Comparison of ENCODE assay signal across 8 cellular contexts in the genomic region with DNA sequence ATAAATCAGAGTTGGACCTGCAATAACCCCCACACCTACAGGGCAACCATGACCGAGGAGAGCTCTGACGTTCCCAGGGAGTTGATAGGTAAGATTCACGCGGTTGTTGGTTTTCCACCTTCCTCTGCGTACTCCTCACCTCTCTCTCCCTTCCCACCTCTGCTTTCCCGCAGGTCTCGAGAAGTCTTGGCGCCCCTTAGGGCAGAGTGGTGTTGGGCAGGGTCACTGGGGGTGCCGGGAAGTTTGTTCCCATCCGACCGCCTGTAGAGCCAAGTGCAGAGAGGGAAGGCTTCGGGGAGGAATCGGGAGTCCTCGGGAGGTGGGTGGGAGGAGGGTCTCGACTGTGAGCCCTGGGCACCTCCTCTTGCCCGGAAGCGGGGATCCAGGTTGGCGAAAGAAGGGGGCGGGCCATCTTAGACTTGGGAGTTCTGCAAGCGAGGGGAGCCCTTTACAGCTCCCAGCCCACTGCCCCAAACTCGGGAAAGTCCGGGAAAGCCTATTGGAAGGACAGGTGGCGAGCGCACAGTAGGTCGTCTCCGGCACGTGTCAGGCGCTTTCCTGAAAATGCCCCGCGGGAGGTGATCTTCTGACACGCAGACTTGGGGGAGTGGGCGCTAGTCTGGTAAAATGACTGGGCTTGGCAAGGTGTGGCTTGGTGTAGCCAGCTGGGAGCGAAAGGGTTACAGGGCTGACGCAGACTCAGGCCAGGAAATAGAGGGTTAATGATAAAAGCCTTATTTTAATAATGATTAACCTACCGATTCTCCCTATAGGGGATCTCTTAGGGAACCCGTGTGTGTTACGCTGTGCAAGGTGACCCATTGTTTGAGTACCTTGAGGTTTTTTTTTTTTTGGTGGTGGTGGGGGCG. TPM values are rescaled to one million over a fixed set of nuclear protein-coding genes. Genes with fewer than 3 reads are reported as not detected.
DNase-seq lines count a peak whose midpoint lies in the region; ATAC-seq and TF ChIP-seq lines count a peak whose summit lies in the region.

No MANE protein-coding gene starts in this region.

- CTCF ChIA-PET in WTC11 (lab: Charles Lee): interaction anchor here (0.6 to 3.4 kb wide), 29 partner anchors 10 to 713 kb away, joined by 3 to 41 read pairs (median 4); no protein-coding TSS in a partner anchor

- peak overlapping the region; percentile 89 for H3K4me3 ChIP-seq in effector memory CD4-positive, alpha-beta T cell (ENCODE audit: insufficient read depth, low read depth, low read length, poor library complexity, severe bottlenecking)
- H3K4me3 ChIP-seq in mucosa of stomach (ENCODE audit: low read length): peak overlapping the region; percentile 89

- H3K4me1 ChIP-seq in effector memory CD4-positive, alpha-beta T cell (ENCODE audit: control insufficient read depth, insufficient read depth, low read length, poor library complexity, severe bottlenecking): peaks cover 9% of the 10 kb centered on the region
- peaks cover 21% of the 10 kb centered on the region for H3K4me1 ChIP-seq in mucosa of stomach (ENCODE audit: control insufficient read depth, insufficient read depth, low read length)

- H3K9me3 Mint-ChIP-seq in WTC11: no peaks in the 10 kb centered on the region
- no peaks in the 10 kb centered on the region for H3K9me3 Mint-ChIP-seq in type B pancreatic cell

- TF ChIP-seq CTCF in WTC11 (IDR thresholded peaks at IDR 0.05) (no peak), type B pancreatic cell (conservative IDR thresholded peaks at IDR 0.05) (peak; percentile 23)

- no peaks in the 10 kb centered on the region for H3K9me3 ChIP-seq in effector memory CD4-positive, alpha-beta T cell (ENCODE audit: control insufficient read depth, low read length)
- H3K9me3 ChIP-seq in mucosa of stomach (ENCODE audit: control insufficient read depth, low read length): no peaks in the 10 kb centered on the region

- no peaks in the 10 kb centered on the region for H3K36me3 ChIP-seq in effector memory CD4-positive, alpha-beta T cell (ENCODE audit: control insufficient read depth, insufficient read depth, low read length)
- no peaks in the 10 kb centered on the region for H3K36me3 ChIP-seq in mucosa of stomach (ENCODE audit: control insufficient read depth, insufficient read depth, low read length)

- ATAC-seq in HG03135 (IDR thresholded peaks at IDR 0.05; ENCODE audit: unreplicated experiment): peak; percentile 39
- ATAC-seq in WTC11: peak; percentile 62
- no peak for ATAC-seq in GM18520 (IDR thresholded peaks at IDR 0.05; ENCODE audit: unreplicated experiment)
- no peak for ATAC-seq in HG03469 (IDR thresholded peaks at IDR 0.05; ENCODE audit: unreplicated experiment)

- H3K4me3 Mint-ChIP-seq in WTC11 (peak overlapping the region; percentile 93), type B pancreatic cell (peak overlapping the region; percentile 95)

- DNase-seq in ELF-1 (ENCODE audit: low read depth, low spot score) (peak; percentile 39), WTC11 (ENCODE audit: low spot score) (peak; percentile 78), type B pancreatic cell (ENCODE audit: extremely low spot score, unreplicated experiment) (no peak)
- DNase-seq in effector memory CD4-positive, alpha-beta T cell: no peak

- POLR2A ChIA-PET in WTC11 (lab: Charles Lee): interaction anchor here (0.7 to 1.7 kb wide), 7 partner anchors 8 to 212 kb away, joined by 3 to 5 read pairs (median 4); no protein-coding TSS in a partner anchor

- peak overlapping the region; percentile 93 for H3K9ac ChIP-seq in mucosa of stomach (ENCODE audit: low read length)

- H3K4me1 Mint-ChIP-seq in WTC11: peaks cover 44% of the 10 kb centered on the region
- peaks cover 22% of the 10 kb centered on the region for H3K4me1 Mint-ChIP-seq in type B pancreatic cell (ENCODE audit: unreplicated experiment)

- H3K27me3 Mint-ChIP-seq in WTC11 (ENCODE audit: low read depth) (no peaks in the 10 kb centered on the region), type B pancreatic cell (no peaks in the 10 kb centered on the region)

- H3K36me3 Mint-ChIP-seq in WTC11: peaks cover 1% of the 10 kb centered on the region
- H3K36me3 Mint-ChIP-seq in type B pancreatic cell: no peaks in the 10 kb centered on the region

- no peaks in the 10 kb centered on the region for H3K27me3 ChIP-seq in effector memory CD4-positive, alpha-beta T cell (replicated peaks; ENCODE audit: control insufficient read depth, insufficient read depth, low read length, poor library complexity, severe bottlenecking)
- H3K27me3 ChIP-seq in mucosa of stomach (ENCODE audit: control insufficient read depth, insufficient read depth, low read length): no peaks in the 10 kb centered on the region

- peak overlapping the region; percentile 59 for H3K27ac ChIP-seq in effector memory CD4-positive, alpha-beta T cell (ENCODE audit: insufficient read depth, low read length, poor library complexity, severe bottlenecking)

- H3K27ac Mint-ChIP-seq in WTC11: peak overlapping the region; percentile 93
- peak overlapping the region; percentile 92 for H3K27ac Mint-ChIP-seq in type B pancreatic cell

TF ChIP-seq in WTC11, 78 proteins besides CTCF, POLR2A, EP300 and RAD21 (continues in another document):
- TF ChIP-seq ZNF263 (CRISPR knock-in tag; IDR thresholded peaks at IDR 0.05; ENCODE audit: low read depth) (peak; percentile 83), MXD4 (CRISPR knock-in tag; IDR thresholded peaks at IDR 0.05; ENCODE audit: borderline replicate concordance) (no peak), TEAD4 (CRISPR knock-in tag; IDR thresholded peaks at IDR 0.05) (no peak), NR3C1 (CRISPR knock-in tag; conservative IDR thresholded peaks at IDR 0.05; ENCODE audit: low read depth) (no peak), ZBTB21 (CRISPR knock-in tag; IDR thresholded peaks at IDR 0.05; ENCODE audit: borderline replicate concordance) (no peak), JUN (CRISPR knock-in tag; IDR thresholded peaks at IDR 0.05) (no peak), CREB1 (CRISPR knock-in tag; IDR thresholded peaks at IDR 0.05) (no peak)
- TF ChIP-seq, protein P1, sequence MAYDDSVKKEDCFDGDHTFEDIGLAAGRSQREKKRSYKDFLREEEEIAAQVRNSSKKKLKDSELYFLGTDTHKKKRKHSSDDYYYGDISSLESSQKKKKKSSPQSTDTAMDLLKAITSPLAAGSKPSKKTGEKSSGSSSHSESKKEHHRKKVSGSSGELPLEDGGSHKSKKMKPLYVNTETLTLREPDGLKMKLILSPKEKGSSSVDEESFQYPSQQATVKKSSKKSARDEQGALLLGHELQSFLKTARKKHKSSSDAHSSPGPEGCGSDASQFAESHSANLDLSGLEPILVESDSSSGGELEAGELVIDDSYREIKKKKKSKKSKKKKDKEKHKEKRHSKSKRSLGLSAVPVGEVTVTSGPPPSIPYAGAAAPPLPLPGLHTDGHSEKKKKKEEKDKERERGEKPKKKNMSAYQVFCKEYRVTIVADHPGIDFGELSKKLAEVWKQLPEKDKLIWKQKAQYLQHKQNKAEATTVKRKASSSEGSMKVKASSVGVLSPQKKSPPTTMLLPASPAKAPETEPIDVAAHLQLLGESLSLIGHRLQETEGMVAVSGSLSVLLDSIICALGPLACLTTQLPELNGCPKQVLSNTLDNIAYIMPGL (CRISPR knock-in tag; IDR thresholded peaks at IDR 0.05): peak; percentile 32; the same call in 1 of the 2 replicates
- TF ChIP-seq, protein P2, sequence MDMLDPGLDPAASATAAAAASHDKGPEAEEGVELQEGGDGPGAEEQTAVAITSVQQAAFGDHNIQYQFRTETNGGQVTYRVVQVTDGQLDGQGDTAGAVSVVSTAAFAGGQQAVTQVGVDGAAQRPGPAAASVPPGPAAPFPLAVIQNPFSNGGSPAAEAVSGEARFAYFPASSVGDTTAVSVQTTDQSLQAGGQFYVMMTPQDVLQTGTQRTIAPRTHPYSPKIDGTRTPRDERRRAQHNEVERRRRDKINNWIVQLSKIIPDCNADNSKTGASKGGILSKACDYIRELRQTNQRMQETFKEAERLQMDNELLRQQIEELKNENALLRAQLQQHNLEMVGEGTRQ (CRISPR knock-in tag; IDR thresholded peaks at IDR 0.05): peak; percentile 37
- TF ChIP-seq, protein P3, sequence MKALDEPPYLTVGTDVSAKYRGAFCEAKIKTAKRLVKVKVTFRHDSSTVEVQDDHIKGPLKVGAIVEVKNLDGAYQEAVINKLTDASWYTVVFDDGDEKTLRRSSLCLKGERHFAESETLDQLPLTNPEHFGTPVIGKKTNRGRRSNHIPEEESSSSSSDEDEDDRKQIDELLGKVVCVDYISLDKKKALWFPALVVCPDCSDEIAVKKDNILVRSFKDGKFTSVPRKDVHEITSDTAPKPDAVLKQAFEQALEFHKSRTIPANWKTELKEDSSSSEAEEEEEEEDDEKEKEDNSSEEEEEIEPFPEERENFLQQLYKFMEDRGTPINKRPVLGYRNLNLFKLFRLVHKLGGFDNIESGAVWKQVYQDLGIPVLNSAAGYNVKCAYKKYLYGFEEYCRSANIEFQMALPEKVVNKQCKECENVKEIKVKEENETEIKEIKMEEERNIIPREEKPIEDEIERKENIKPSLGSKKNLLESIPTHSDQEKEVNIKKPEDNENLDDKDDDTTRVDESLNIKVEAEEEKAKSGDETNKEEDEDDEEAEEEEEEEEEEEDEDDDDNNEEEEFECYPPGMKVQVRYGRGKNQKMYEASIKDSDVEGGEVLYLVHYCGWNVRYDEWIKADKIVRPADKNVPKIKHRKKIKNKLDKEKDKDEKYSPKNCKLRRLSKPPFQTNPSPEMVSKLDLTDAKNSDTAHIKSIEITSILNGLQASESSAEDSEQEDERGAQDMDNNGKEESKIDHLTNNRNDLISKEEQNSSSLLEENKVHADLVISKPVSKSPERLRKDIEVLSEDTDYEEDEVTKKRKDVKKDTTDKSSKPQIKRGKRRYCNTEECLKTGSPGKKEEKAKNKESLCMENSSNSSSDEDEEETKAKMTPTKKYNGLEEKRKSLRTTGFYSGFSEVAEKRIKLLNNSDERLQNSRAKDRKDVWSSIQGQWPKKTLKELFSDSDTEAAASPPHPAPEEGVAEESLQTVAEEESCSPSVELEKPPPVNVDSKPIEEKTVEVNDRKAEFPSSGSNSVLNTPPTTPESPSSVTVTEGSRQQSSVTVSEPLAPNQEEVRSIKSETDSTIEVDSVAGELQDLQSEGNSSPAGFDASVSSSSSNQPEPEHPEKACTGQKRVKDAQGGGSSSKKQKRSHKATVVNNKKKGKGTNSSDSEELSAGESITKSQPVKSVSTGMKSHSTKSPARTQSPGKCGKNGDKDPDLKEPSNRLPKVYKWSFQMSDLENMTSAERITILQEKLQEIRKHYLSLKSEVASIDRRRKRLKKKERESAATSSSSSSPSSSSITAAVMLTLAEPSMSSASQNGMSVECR (CRISPR knock-in tag; IDR thresholded peaks at IDR 0.05; ENCODE audit: borderline replicate concordance): 0 out of 2 replicates have a peak, but pooled peaks have one; percentile 67

RNA-seq across cellular contexts. Expression of a gene that starts 0.8 kb away (rescaled TPM):
- total RNA-seq in WTC11 (2021): 35.1 to 37.6 TPM (median 36.2 TPM) in 3 replicates
- total RNA-seq in type B pancreatic cell (ENCODE audit: low replicate concordance): 11.8 and 17.2 TPM in 2 replicates

Comparison
In these comparisons a context has a peak if more than half of its experiments do, and no peak if none do; other contexts are left out.
1. DNase-seq: peak in ELF-1 (single experiment) and WTC11 (single experiment); none in effector memory CD4-positive, alpha-beta T cell (0 of 3) and type B pancreatic cell (single experiment).
2. ATAC-seq: peak in HG03135 (single experiment) and WTC11 (single experiment); none in GM18520 (single experiment) and HG03469 (single experiment).